In genomic region chr2:145386973-145387372, GRCh38 we compare ENCODE assay signal across 18 cellular contexts.
DNase-seq lines count a peak whose midpoint lies in the region; ATAC-seq and TF ChIP-seq lines count a peak whose summit lies in the region.
"Had no signal": no experiment of that assay in that cellular context is flagged by ENCODE, and none has a peak within 500 bp of the region (broad histone marks: within the 10 kb centered on the region; RNA-seq: fewer than 3 reads in every experiment).

No MANE protein-coding gene starts in this region.

- no peak overlapping the region for H3K4me3 ChIP-seq in spleen
- no peak overlapping the region for H3K4me3 ChIP-seq in upper lobe of right lung
- no peak overlapping the region for H3K4me3 ChIP-seq in dorsolateral prefrontal cortex
- no peak overlapping the region for H3K4me3 ChIP-seq in naive thymus-derived CD4-positive, alpha-beta T cell (ENCODE audit: low read length)
- H3K4me3 ChIP-seq: A549; BLaER1 treated with 17β-estradiol and CSF1 and Interleukin-3, amounts not matched to agents 10 nM and 100 nM had no signal

- H3K27me3 ChIP-seq in spleen (replicated peaks in 1 of 7) (no peaks in the 10 kb centered on the region), upper lobe of right lung (no peaks in the 10 kb centered on the region), dorsolateral prefrontal cortex (no peaks in the 10 kb centered on the region)
- no peaks in the 10 kb centered on the region for H3K27me3 ChIP-seq in naive thymus-derived CD4-positive, alpha-beta T cell (ENCODE audit: control insufficient read depth in 2 of 2, insufficient read depth in 2 of 2, low read length in 2 of 2)
- H3K27me3 ChIP-seq: BLaER1 treated with 17β-estradiol and CSF1 and Interleukin-3, amounts not matched to agents 10 nM and 100 nM had no signal

- no peaks in the 10 kb centered on the region for H3K27me3 Mint-ChIP-seq in stimulated activated naive CD8-positive, alpha-beta T cell treated with anti-CD3 and anti-CD28 coated beads, Interleukin-15, Interleukin-2, amounts not matched to agents 100 ng/mL and 50 ng/mL, for 24 hours
- no peaks in the 10 kb centered on the region for H3K27me3 Mint-ChIP-seq in stimulated activated naive CD8-positive, alpha-beta T cell treated with anti-CD3 and anti-CD28 coated beads, Interleukin-15, amount 100 ng/mL, for 72 hours
- H3K27me3 Mint-ChIP-seq in naive thymus-derived CD4-positive, alpha-beta T cell, result peaks cover 0 to 7% (median 0%) of the 10 kb centered on the region in 5 donors
- H3K27me3 Mint-ChIP-seq: B cell; CD4-positive, alpha-beta T cell had no signal

- TF ChIP-seq CTCF in spleen (IDR thresholded peaks at IDR 0.05 in 8 of 11, conservative IDR thresholded peaks at IDR 0.05 in 3 of 11), result no peak
- no peak for TF ChIP-seq CTCF in upper lobe of right lung (IDR thresholded peaks at IDR 0.05)
- no peak for TF ChIP-seq CTCF in dorsolateral prefrontal cortex (IDR thresholded peaks at IDR 0.05 in 54 of 56, conservative IDR thresholded peaks at IDR 0.05 in 2 of 56; ENCODE audit: low read depth in 1 of 56, partially characterized antibody in 56 of 56)

- 91 to 97% (median 94%) methylated on average over 3 to 4 of the region's 4 CpGs for WGBS in spleen, 5 donors

- H3K4me3 Mint-ChIP-seq in stimulated activated naive CD8-positive, alpha-beta T cell treated with anti-CD3 and anti-CD28 coated beads, Interleukin-15, Interleukin-2, amounts not matched to agents 100 ng/mL and 50 ng/mL, for 24 hours, result no peak overlapping the region
- no peak overlapping the region for H3K4me3 Mint-ChIP-seq in stimulated activated naive CD8-positive, alpha-beta T cell treated with anti-CD3 and anti-CD28 coated beads, Interleukin-15, amount 100 ng/mL, for 72 hours
- no peak overlapping the region for H3K4me3 Mint-ChIP-seq in naive thymus-derived CD4-positive, alpha-beta T cell
- H3K4me3 Mint-ChIP-seq: B cell; CD4-positive, alpha-beta T cell; CD8-positive, alpha-beta T cell had no signal

- H3K9me3 ChIP-seq in spleen (no peaks in the 10 kb centered on the region), upper lobe of right lung (no peaks in the 10 kb centered on the region)
- H3K9me3 ChIP-seq in naive thymus-derived CD4-positive, alpha-beta T cell (ENCODE audit: control insufficient read depth in 2 of 3, low read length in 3 of 3), result no peaks in the 10 kb centered on the region
- H3K9me3 ChIP-seq: A549, Caco-2 had no signal

- H3K27ac ChIP-seq in spleen, result no peak overlapping the region
- no peak overlapping the region for H3K27ac ChIP-seq in upper lobe of right lung
- H3K27ac ChIP-seq in dorsolateral prefrontal cortex, result no peak overlapping the region
- H3K27ac ChIP-seq in naive thymus-derived CD4-positive, alpha-beta T cell (ENCODE audit: low read depth, low read length), result no peak overlapping the region
- H3K27ac ChIP-seq: 22Rv1; A549; BLaER1 treated with 17β-estradiol and CSF1 and Interleukin-3, amounts not matched to agents 10 nM and 100 nM; C4-2B had no signal

- CTCF ChIA-PET in naive thymus-derived CD4-positive, alpha-beta T cell (lab: Charles Lee), result no interaction called here

- no peak for ATAC-seq in stimulated activated naive CD8-positive, alpha-beta T cell treated with anti-CD3 and anti-CD28 coated beads, Interleukin-15, amount 100 ng/mL, for 72 hours
- ATAC-seq in upper lobe of right lung, result peak; percentile 12
- ATAC-seq in naive thymus-derived CD4-positive, alpha-beta T cell, result no peak
- ATAC-seq: A549; CD8-positive, alpha-beta T cell had no signal

- TF ChIP-seq POLR2A in spleen (IDR thresholded peaks at IDR 0.05), result no peak

- no peaks in the 10 kb centered on the region for H3K4me1 Mint-ChIP-seq in stimulated activated naive CD8-positive, alpha-beta T cell treated with anti-CD3 and anti-CD28 coated beads, Interleukin-15, Interleukin-2, amounts not matched to agents 100 ng/mL and 50 ng/mL, for 24 hours (ENCODE audit: low read depth)
- no peaks in the 10 kb centered on the region for H3K4me1 Mint-ChIP-seq in stimulated activated naive CD8-positive, alpha-beta T cell treated with anti-CD3 and anti-CD28 coated beads, Interleukin-15, amount 100 ng/mL, for 72 hours
- no peaks in the 10 kb centered on the region for H3K4me1 Mint-ChIP-seq in naive thymus-derived CD4-positive, alpha-beta T cell
- H3K4me1 Mint-ChIP-seq: B cell had no signal

- no peak for DNase-seq in stimulated activated naive CD8-positive, alpha-beta T cell treated with anti-CD3 and anti-CD28 coated beads, Interleukin-15, amount 100 ng/mL, for 72 hours
- DNase-seq in spleen (peak; percentile 59), upper lobe of right lung (peak; percentile 51), dorsolateral prefrontal cortex (no peak)
- DNase-seq in naive thymus-derived CD4-positive, alpha-beta T cell, result no peak
- DNase-seq: AML-193; Caco-2; Calu3; CD4-positive, alpha-beta T cell; CD8-positive, alpha-beta T cell; DMS79 treated with DMSO at 0.1 percent for 48 hours; GF-D8 had no signal

- peaks cover 6% of the 10 kb centered on the region for H3K9me3 Mint-ChIP-seq in stimulated activated naive CD8-positive, alpha-beta T cell treated with anti-CD3 and anti-CD28 coated beads, Interleukin-15, Interleukin-2, amounts not matched to agents 100 ng/mL and 50 ng/mL, for 24 hours
- H3K9me3 Mint-ChIP-seq in stimulated activated naive CD8-positive, alpha-beta T cell treated with anti-CD3 and anti-CD28 coated beads, Interleukin-15, amount 100 ng/mL, for 72 hours, result no peaks in the 10 kb centered on the region
- H3K9me3 Mint-ChIP-seq in naive thymus-derived CD4-positive, alpha-beta T cell, result peaks cover 0 to 7% (median 2%) of the 10 kb centered on the region in 11 donors
- H3K9me3 Mint-ChIP-seq: CD4-positive, alpha-beta T cell had no signal

- H3K36me3 ChIP-seq in spleen (no peaks in the 10 kb centered on the region), upper lobe of right lung (no peaks in the 10 kb centered on the region)
- no peaks in the 10 kb centered on the region for H3K36me3 ChIP-seq in naive thymus-derived CD4-positive, alpha-beta T cell (ENCODE audit: control insufficient read depth in 2 of 3, insufficient read depth in 3 of 3, low read length in 3 of 3)
- H3K36me3 ChIP-seq: BLaER1 treated with 17β-estradiol and CSF1 and Interleukin-3, amounts not matched to agents 10 nM and 100 nM had no signal

- intact Hi-C loops in spleen (cut with DNase I; ENCODE audit: low total_unique reads), result no loop called here
- intact Hi-C loops in upper lobe of right lung (cut with DNase I), result no loop called here
- intact Hi-C loops in dorsolateral prefrontal cortex (cut with DNase I), result no loop called here
- intact Hi-C loops in naive thymus-derived CD4-positive, alpha-beta T cell (cut with micrococcal nuclease), result no loop called here

- H3K4me1 ChIP-seq in spleen (no peaks in the 10 kb centered on the region), upper lobe of right lung (no peaks in the 10 kb centered on the region)
- no peaks in the 10 kb centered on the region for H3K4me1 ChIP-seq in naive thymus-derived CD4-positive, alpha-beta T cell (ENCODE audit: control insufficient read depth in 2 of 2, insufficient read depth in 2 of 2, low read length in 2 of 2)
- H3K4me1 ChIP-seq: A549; BLaER1 treated with 17β-estradiol and CSF1 and Interleukin-3, amounts not matched to agents 10 nM and 100 nM; Caco-2 had no signal

- H3K36me3 Mint-ChIP-seq in stimulated activated naive CD8-positive, alpha-beta T cell treated with anti-CD3 and anti-CD28 coated beads, Interleukin-15, Interleukin-2, amounts not matched to agents 100 ng/mL and 50 ng/mL, for 24 hours (ENCODE audit: low read depth), result no peaks in the 10 kb centered on the region
- no peaks in the 10 kb centered on the region for H3K36me3 Mint-ChIP-seq in naive thymus-derived CD4-positive, alpha-beta T cell
- H3K36me3 Mint-ChIP-seq: CD8-positive, alpha-beta T cell had no signal

- peak overlapping the region; percentile 29 for H3K27ac Mint-ChIP-seq in stimulated activated naive CD8-positive, alpha-beta T cell treated with anti-CD3 and anti-CD28 coated beads, Interleukin-15, Interleukin-2, amounts not matched to agents 100 ng/mL and 50 ng/mL, for 24 hours
- H3K27ac Mint-ChIP-seq in stimulated activated naive CD8-positive, alpha-beta T cell treated with anti-CD3 and anti-CD28 coated beads, Interleukin-15, amount 100 ng/mL, for 72 hours, result no peak overlapping the region
- no peak overlapping the region for H3K27ac Mint-ChIP-seq in naive thymus-derived CD4-positive, alpha-beta T cell
- H3K27ac Mint-ChIP-seq: B cell; CD4-positive, alpha-beta T cell; CD8-positive, alpha-beta T cell had no signal

- POLR2A ChIA-PET in naive thymus-derived CD4-positive, alpha-beta T cell (lab: Charles Lee), result no interaction called here

Comparison
In these comparisons a context has a peak if more than half of its experiments do, and no peak if none do; other contexts are left out.
1. DNase-seq: peak in spleen (single experiment) and upper lobe of right lung (single experiment); none in stimulated activated naive CD8-positive, alpha-beta T cell treated with anti-CD3 and anti-CD28 coated beads, Interleukin-15, amount 100 ng/mL, for 72 hours (0 of 2), dorsolateral prefrontal cortex (0 of 10) and naive thymus-derived CD4-positive, alpha-beta T cell (0 of 9).